27 cellular contexts compared by ENCODE assay signal in the genomic region with DNA sequence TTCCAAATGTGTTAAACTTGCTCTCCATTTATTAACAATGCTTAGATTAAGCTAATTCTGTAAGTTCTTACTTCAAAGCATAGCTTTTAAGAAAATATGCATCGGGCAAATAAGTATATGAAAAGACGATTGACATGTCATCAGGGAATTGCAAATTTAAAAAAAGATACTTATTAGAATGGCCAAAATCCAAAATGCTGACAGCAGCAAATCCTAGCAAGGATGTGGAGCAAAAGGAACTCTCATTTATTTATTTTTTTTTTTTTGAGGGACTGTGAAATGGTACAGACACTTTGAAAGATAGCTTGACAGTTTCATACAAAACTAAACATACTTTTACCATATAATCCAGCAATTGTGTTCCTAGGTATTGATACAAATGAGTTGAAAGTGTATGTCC.
"Had no signal": no experiment of that assay in that cellular context is flagged by ENCODE, and none has a peak within 500 bp of the region (broad histone marks: within the 10 kb centered on the region; RNA-seq: fewer than 3 reads in every experiment).

No MANE protein-coding gene starts in this region.

- H3K36me3 ChIP-seq: neural progenitor cell, ovary, stomach, thoracic aorta, thyroid gland, tibial nerve, upper lobe of left lung, vagina had no signal

- H3K4me3 ChIP-seq: neural progenitor cell, ovary, psoas muscle, skin epidermis, smooth muscle cell, stomach, thoracic aorta, thyroid gland, tibial nerve, upper lobe of left lung, vagina had no signal

- FAIRE-seq: urothelium cell line had no signal

- H3K9me3 ChIP-seq: ovary, psoas muscle, stomach, thoracic aorta, thyroid gland, tibial nerve, upper lobe of left lung, vagina had no signal

- ATAC-seq: naive thymus-derived CD4-positive, alpha-beta T cell; natural killer cell; psoas muscle; right cardiac atrium; sciatic nerve; stimulated activated effector memory CD8-positive, alpha-beta T cell treated with anti-CD3 and anti-CD28 coated beads, Interleukin-12 subunit alpha, Interleukin-12 subunit beta, amount 100 ng/mL, for 72 hours; stimulated activated naive B cell treated with anti-CD40 and anti-IgM and Interleukin-4, amounts not matched to agents 10 μg/mL and 1 μg/mL and 100 μg/mL, for 72 hours had no signal

- H3K27me3 ChIP-seq: neural progenitor cell, ovary, stomach, thyroid gland, tibial nerve, upper lobe of left lung, vagina had no signal

- H2AFZ ChIP-seq: neural progenitor cell, parathyroid adenoma had no signal

- H3K27ac ChIP-seq: neural progenitor cell, ovary, parathyroid adenoma, psoas muscle, skin epidermis, stomach, thoracic aorta, thyroid gland, tibial nerve, upper lobe of left lung, vagina had no signal

- H3K79me2 ChIP-seq: parathyroid adenoma had no signal

- H3K9ac ChIP-seq: neural progenitor cell, parathyroid adenoma had no signal

- H3K4me1 ChIP-seq: neural progenitor cell, parathyroid adenoma, psoas muscle, stomach, thyroid gland, tibial nerve, upper lobe of left lung, vagina had no signal

- H3K4me2 ChIP-seq: neural progenitor cell, smooth muscle cell had no signal

- DNase-seq: naive thymus-derived CD4-positive, alpha-beta T cell; natural killer cell; occipital lobe; ovary; posterior cingulate gyrus; psoas muscle; right cardiac atrium; stimulated activated CD4-positive, alpha-beta T cell treated with anti-CD3 and anti-CD28 coated beads, Interleukin-15, amount 100 ng/mL, for 24 hours; stimulated activated CD4-positive, alpha-beta T cell treated with anti-CD3 and anti-CD28 coated beads, Interleukin-2, amount 100 ng/mL, for 24 hours; stimulated activated CD4-positive, alpha-beta T cell treated with anti-CD3 and anti-CD28 coated beads, Interleukin-2, amount 100 ng/mL, for 48 hours; stimulated activated CD4-positive, alpha-beta T cell treated with anti-CD3 and anti-CD28 coated beads, Interleukin-4, amount 100 ng/mL, for 24 hours; stimulated activated naive B cell treated with anti-CD40 and anti-IgM and Interleukin-4, amounts not matched to agents 10 μg/mL and 1 μg/mL and 100 μg/mL, for 72 hours; stimulated activated naive CD4-positive, alpha-beta T cell treated with Interleukin-2 at 50 U/mL for 16 hours; stomach; thyroid gland; trophoblast cell; upper lobe of left lung had no signal
